Comparison of ENCODE assay signal across 23 cellular contexts in the genomic region with DNA sequence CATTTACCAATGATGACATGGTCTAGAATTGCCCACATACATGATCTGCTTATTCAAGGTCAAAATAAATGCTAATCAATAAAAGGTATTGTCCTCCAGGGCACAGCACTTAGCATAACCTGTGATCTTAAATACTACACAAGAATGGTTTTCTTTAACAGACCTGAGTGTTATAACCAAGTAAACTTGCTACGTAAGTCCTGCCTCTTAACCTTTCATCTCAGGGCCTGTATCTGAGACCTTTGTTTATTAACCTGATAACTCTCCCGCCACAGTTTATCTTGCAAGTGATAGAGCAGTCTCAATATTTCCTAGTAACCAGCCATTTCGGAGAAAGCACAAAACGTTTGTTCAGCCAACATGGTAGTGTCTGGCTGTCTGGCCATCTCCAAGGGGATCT.
"Had no signal": no experiment of that assay in that cellular context is flagged by ENCODE, and none has a peak within 500 bp of the region (broad histone marks: within the 10 kb centered on the region; RNA-seq: fewer than 3 reads in every experiment).

No MANE protein-coding gene starts in this region.

- H3K27me3 Mint-ChIP-seq: naive thymus-derived CD8-positive, alpha-beta T cell had no signal

- H3K4me3 Mint-ChIP-seq: endodermal cell; naive thymus-derived CD8-positive, alpha-beta T cell; type B pancreatic cell had no signal

- H3K27me3 ChIP-seq: colonic mucosa, heart right ventricle, neutrophil, right atrium auricular region, sigmoid colon, suprapubic skin, thyroid gland had no signal

- H3K9me3 ChIP-seq: colonic mucosa, mucosa of descending colon, neutrophil, sigmoid colon, suprapubic skin, thyroid gland had no signal

- H3K4me3 ChIP-seq: colonic mucosa, heart right ventricle, mucosa of descending colon, right atrium auricular region, sigmoid colon, skin epidermis, suprapubic skin, thyroid gland had no signal

- ATAC-seq: heart right ventricle; left lobe of liver; mucosa of descending colon; naive thymus-derived CD8-positive, alpha-beta T cell had no signal

- H3K27ac ChIP-seq: colonic mucosa, heart right ventricle, neutrophil, right atrium auricular region, sigmoid colon, skin epidermis, suprapubic skin, thyroid gland had no signal

- H3K4me1 ChIP-seq: colonic mucosa, right atrium auricular region, sigmoid colon, thyroid gland had no signal

- FAIRE-seq: endothelial cell of umbilical vein, frontal cortex, urothelium cell line had no signal

- H3K27ac Mint-ChIP-seq: endodermal cell; naive thymus-derived CD8-positive, alpha-beta T cell; type B pancreatic cell had no signal

- H3K36me3 Mint-ChIP-seq: naive thymus-derived CD8-positive, alpha-beta T cell; type B pancreatic cell had no signal

- DNase-seq: colonic mucosa; effector CD4-positive, alpha-beta T cell; endodermal cell; erythroblast; heart right ventricle; islet precursor cell; mammary epithelial cell; mucosa of descending colon; naive thymus-derived CD8-positive, alpha-beta T cell; posterior cingulate gyrus; sigmoid colon; stimulated activated CD4-positive, alpha-beta T cell treated with anti-CD3 and anti-CD28 coated beads, Interleukin-12 subunit alpha, Interleukin-12 subunit beta, amount 100 ng/mL, for 4 hours; stimulated activated naive CD4-positive, alpha-beta T cell treated with Interleukin-2 at 50 U/mL for 16 hours; thyroid gland had no signal

- H3K9me3 Mint-ChIP-seq: endodermal cell; naive thymus-derived CD8-positive, alpha-beta T cell had no signal

- H3K36me3 ChIP-seq: colonic mucosa, heart right ventricle, neutrophil, right atrium auricular region, sigmoid colon, suprapubic skin, thyroid gland had no signal
